17 cellular contexts compared by ENCODE assay signal in the genomic region with DNA sequence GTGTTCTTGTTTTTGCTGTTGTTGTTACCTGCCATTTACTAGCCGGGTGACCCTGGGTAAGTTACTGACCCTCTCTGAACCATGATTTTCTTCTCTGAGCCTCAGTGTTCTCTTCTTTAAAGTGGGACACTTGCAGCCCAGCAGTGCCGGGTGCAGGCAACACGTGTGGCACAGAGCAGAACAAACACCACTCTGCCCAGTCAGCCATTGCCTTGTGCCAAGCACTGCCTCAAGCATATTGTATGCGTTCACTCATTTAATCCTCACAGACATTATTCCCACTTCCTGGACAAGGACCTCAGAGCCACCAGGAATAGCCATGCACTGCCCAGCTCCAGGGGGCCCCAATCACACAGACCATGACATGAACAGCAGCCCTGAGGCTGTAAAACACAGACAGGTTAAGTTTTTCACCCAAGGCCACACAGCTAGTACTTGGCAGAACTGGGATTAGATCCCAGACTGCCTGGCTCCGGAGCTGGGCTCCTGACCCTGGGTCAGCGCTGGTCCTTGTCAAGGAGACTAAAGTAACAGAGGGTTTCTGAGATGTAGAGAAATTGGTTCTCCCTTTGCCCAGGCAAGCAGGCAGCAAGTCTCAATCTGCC.
DNase-seq lines count a peak whose midpoint lies in the region; ATAC-seq and TF ChIP-seq lines count a peak whose summit lies in the region.
"Had no signal": no experiment of that assay in that cellular context is flagged by ENCODE, and none has a peak within 500 bp of the region (broad histone marks: within the 10 kb centered on the region; RNA-seq: fewer than 3 reads in every experiment).

No MANE protein-coding gene starts in this region.

- H3K36me3 ChIP-seq in ACC112 (ENCODE audit: insufficient read depth, low read length) = no peaks in the 10 kb centered on the region
- no peaks in the 10 kb centered on the region for H3K36me3 ChIP-seq in esophagus (ENCODE audit: control insufficient read depth in 2 of 2, insufficient read depth in 2 of 2, low read length in 1 of 2)
- H3K36me3 ChIP-seq in trophoblast cell (ENCODE audit: control insufficient read depth in 1 of 2, insufficient read depth in 2 of 2, low read length in 2 of 2) = no peaks in the 10 kb centered on the region
- H3K36me3 ChIP-seq in SJCRH30 = no peaks in the 10 kb centered on the region
- H3K36me3 ChIP-seq: HAP-1, Peyer's patch, SJSA1 had no signal

- H2BK12ac ChIP-seq in trophoblast cell (ENCODE audit: low read length) = peak overlapping the region; percentile 44

- WGBS in esophagus, 2 donors = 52 to 58% methylated on average over 6 of the region's 6 CpGs
- WGBS in trophoblast cell (ENCODE audit: extremely low coverage, insufficient coverage, insufficient read length) = no CpG with 5 or more reads among the region's 6 CpGs

- CTCF ChIA-PET in RWPE1 (lab: Yijun Ruan, JAX) = interaction anchor here (0.6 kb wide), 1 partner anchor 283 kb away, joined by 4 read pairs; no protein-coding TSS in a partner anchor

- no peak for DNase-seq in RWPE1 (ENCODE audit: low spot score)
- DNase-seq in trophoblast cell = no peak
- DNase-seq in SJCRH30 = no peak
- DNase-seq in NCI-H345 treated with DMSO at 0.1 percent for 48 hours (lab: John Stamatoyannopoulos, UW; ENCODE audit: unreplicated experiment) = no peak
- DNase-seq in central memory CD4-positive, alpha-beta T cell = no peak
- DNase-seq: AML-193; CD4-positive, CD25-positive, alpha-beta regulatory T cell; NCI-H1092; NCI-H446; NCI-H82; Peyer's patch had no signal

- H3K9ac ChIP-seq in trophoblast cell (ENCODE audit: low read length) = no peak overlapping the region

- H4K91ac ChIP-seq in trophoblast cell (ENCODE audit: low read depth, low read length) = peak overlapping the region; percentile 51

- no peak overlapping the region for H3K4me2 ChIP-seq in trophoblast cell (ENCODE audit: low read length)

- peak overlapping the region; percentile 12 for H2BK120ac ChIP-seq in trophoblast cell (ENCODE audit: insufficient read depth, low read length, poor library complexity)

- H3K18ac ChIP-seq in trophoblast cell (ENCODE audit: low read length) = no peak overlapping the region

- H3K9me3 ChIP-seq in esophagus (ENCODE audit: control insufficient read depth in 2 of 2, insufficient read depth in 1 of 2, low read depth in 1 of 2, low read length in 1 of 2) (no peaks in the 10 kb centered on the region), trophoblast cell (ENCODE audit: insufficient read depth, low read depth, low read length) (no peaks in the 10 kb centered on the region), SJCRH30 (replicated peaks) (no peaks in the 10 kb centered on the region)
- H3K9me3 ChIP-seq: HAP-1, Peyer's patch, SJSA1 had no signal

- no peak overlapping the region for H4K8ac ChIP-seq in trophoblast cell (ENCODE audit: low read depth, low read length)

- POLR2A ChIA-PET in RWPE1 (lab: Yijun Ruan, JAX; ENCODE audit: low non-redundant PET) = interaction anchor here (0.6 kb wide), 1 partner anchor 38 kb away, joined by 4 read pairs; no protein-coding TSS in a partner anchor

- no peak overlapping the region for H4K12ac ChIP-seq in trophoblast cell (ENCODE audit: low read depth, low read length)

- H3K14ac ChIP-seq in trophoblast cell (ENCODE audit: low read length) = no peak overlapping the region

- H2BK5ac ChIP-seq in trophoblast cell (ENCODE audit: low read depth, low read length, poor library complexity) = no peak overlapping the region

- no peak for TF ChIP-seq CTCF in RWPE1 (conservative IDR thresholded peaks at IDR 0.05; ENCODE audit: low read depth)

- H3K4ac ChIP-seq in trophoblast cell (ENCODE audit: low read depth, low read length) = no peak overlapping the region

- H2AFZ ChIP-seq in ACC112 (ENCODE audit: low read length, unreplicated experiment) (no peak overlapping the region), trophoblast cell (ENCODE audit: insufficient read depth, low read length, poor library complexity) (no peak overlapping the region)

- no peaks in the 10 kb centered on the region for H3K79me2 ChIP-seq in ACC112 (ENCODE audit: control insufficient read depth, insufficient read depth, low read length, unreplicated experiment)
- H3K79me2 ChIP-seq in trophoblast cell (ENCODE audit: control insufficient read depth, insufficient read depth, low read length, poor library complexity) = no peaks in the 10 kb centered on the region

- no peak overlapping the region for H2AK5ac ChIP-seq in trophoblast cell (ENCODE audit: low read length)

- H3K4me1 ChIP-seq in ACC112 (ENCODE audit: control insufficient read depth, insufficient read depth, low read length, unreplicated experiment) (peaks cover 26% of the 10 kb centered on the region), esophagus (ENCODE audit: control insufficient read depth in 2 of 2, insufficient read depth in 2 of 2, low read length in 1 of 2) (peaks cover 3 to 10% of the 10 kb centered on the region in 2 donors), trophoblast cell (ENCODE audit: control insufficient read depth in 1 of 2, insufficient read depth in 2 of 2, low read length in 2 of 2) (peaks cover 11 to 14% of the 10 kb centered on the region in 2 experiments), SJCRH30 (no peaks in the 10 kb centered on the region)
- H3K4me1 ChIP-seq: HAP-1 had no signal

- H3K79me1 ChIP-seq in trophoblast cell (ENCODE audit: low read length) = peaks cover 4% of the 10 kb centered on the region

- H3K4me3 ChIP-seq in ACC112 (ENCODE audit: low read depth, low read length) (no peak overlapping the region), esophagus (ENCODE audit: low read depth in 1 of 2, low read length in 2 of 2) (no peak overlapping the region), trophoblast cell (ENCODE audit: low read depth, low read length) (no peak overlapping the region), SJCRH30 (no peak overlapping the region)
- H3K4me3 ChIP-seq: GM12878, HAP-1, Peyer's patch, SJSA1 had no signal

- H3K27ac ChIP-seq in ACC112 (ENCODE audit: low read depth, low read length) (peak overlapping the region; percentile 58), RWPE1 (peak overlapping the region; percentile 68), esophagus (ENCODE audit: low read depth in 2 of 2, low read length in 1 of 2) (peak overlapping the region; percentile 0 to 37), trophoblast cell (ENCODE audit: low read depth, low read length) (no peak overlapping the region), SJCRH30 (no peak overlapping the region)
- H3K27ac ChIP-seq: SJSA1 had no signal

- H3K27me3 ChIP-seq in ACC112 (ENCODE audit: insufficient read depth, low read length) (no peaks in the 10 kb centered on the region), esophagus (ENCODE audit: control insufficient read depth in 1 of 2, insufficient read depth in 2 of 2, low read length in 2 of 2) (no peaks in the 10 kb centered on the region), trophoblast cell (ENCODE audit: insufficient read depth, low read length) (no peaks in the 10 kb centered on the region), SJCRH30 (no peaks in the 10 kb centered on the region)
- H3K27me3 ChIP-seq: Peyer's patch, SJSA1 had no signal

- H3K23ac ChIP-seq in trophoblast cell (ENCODE audit: low read length) = no peak overlapping the region

- ATAC-seq in HG03097 (IDR thresholded peaks at IDR 0.05; ENCODE audit: low FRiP score, unreplicated experiment) = no peak
- ATAC-seq: GM12878 had no signal

Comparison
In these comparisons a context has a peak if more than half of its experiments do, and no peak if none do; other contexts are left out.
1. H3K27ac ChIP-seq: peak in ACC112 (single experiment), RWPE1 (single experiment) and esophagus (2 of 2); none in trophoblast cell (single experiment) and SJCRH30 (single experiment).